ENCODE assay signal across 8 cellular contexts in genomic region chr20:12970372-12970821, GRCh38. TPM values are rescaled to one million over a fixed set of nuclear protein-coding genes. Genes with fewer than 3 reads are reported as not detected.
DNase-seq lines count a peak whose midpoint lies in the region; ATAC-seq and TF ChIP-seq lines count a peak whose summit lies in the region.

No MANE protein-coding gene starts in this region.

- peak; percentile 60 for TF ChIP-seq CTCF in LNCAP (IDR thresholded peaks at IDR 0.05)
- peak; percentile 69 for TF ChIP-seq CTCF in astrocyte of the spinal cord (IDR thresholded peaks at IDR 0.05; ENCODE audit: low read depth, low read length)

- in situ Hi-C loops in astrocyte of the spinal cord (cut with HindIII; ENCODE audit: low sequenced_read_pairs): no loop called here

- no peak overlapping the region for H3K4me3 ChIP-seq in astrocyte of the spinal cord (ENCODE audit: low read depth, low read length)

- ATAC-seq in left lobe of liver (peak; percentile 91), GM21528 (IDR thresholded peaks at IDR 0.05; ENCODE audit: low FRiP score, unreplicated experiment) (no peak), GM19455 (IDR thresholded peaks at IDR 0.05; ENCODE audit: unreplicated experiment) (no peak), GM18858 (IDR thresholded peaks at IDR 0.05; ENCODE audit: unreplicated experiment) (no peak)

- DNase-seq in EL (peak; percentile 42), astrocyte of the spinal cord (ENCODE audit: low read depth, low spot score) (peak; percentile 63), left lobe of liver (ENCODE audit: low spot score) (no peak), NCI-H1436 (lab: John Stamatoyannopoulos, UW) (no peak)

RNA-seq across cellular contexts. Expression of gene SPTLC3, which starts 38.4 kb away (rescaled TPM):
- total RNA-seq in left lobe of liver: 24.5 TPM

Comparison
In these comparisons a context has a peak if more than half of its experiments do, and no peak if none do; other contexts are left out.
1. DNase-seq: peak in EL (single experiment) and astrocyte of the spinal cord (single experiment); none in left lobe of liver (single experiment) and NCI-H1436 (single experiment).